In genomic region chr19:55383279-55383788, GRCh38 we compare ENCODE assay signal across 1 cellular context.
A peak's percentile ranks its signal among the peaks of the same experiment; 100 is the strongest.
TF ChIP-seq lines count a peak whose summit lies in the region.

No MANE protein-coding gene starts in this region.

TF ChIP-seq in GM12878, 131 proteins besides CTCF, POLR2A, EP300 and RAD21:
- 0 out of 2 replicates have a peak, but pooled peaks have one; percentile 33 for TF ChIP-seq HDGF (IDR thresholded peaks at IDR 0.05)
- 0 out of 2 replicates have a peak, but pooled peaks have one; percentile 31 for TF ChIP-seq YY1 (IDR thresholded peaks at IDR 0.05; ENCODE audit: low read depth, low read length)
- no peak for TF ChIP-seq CBFB (IDR thresholded peaks at IDR 0.05; ENCODE audit: low read depth)
